Comparison of ENCODE assay signal across 20 cellular contexts in the genomic region with DNA sequence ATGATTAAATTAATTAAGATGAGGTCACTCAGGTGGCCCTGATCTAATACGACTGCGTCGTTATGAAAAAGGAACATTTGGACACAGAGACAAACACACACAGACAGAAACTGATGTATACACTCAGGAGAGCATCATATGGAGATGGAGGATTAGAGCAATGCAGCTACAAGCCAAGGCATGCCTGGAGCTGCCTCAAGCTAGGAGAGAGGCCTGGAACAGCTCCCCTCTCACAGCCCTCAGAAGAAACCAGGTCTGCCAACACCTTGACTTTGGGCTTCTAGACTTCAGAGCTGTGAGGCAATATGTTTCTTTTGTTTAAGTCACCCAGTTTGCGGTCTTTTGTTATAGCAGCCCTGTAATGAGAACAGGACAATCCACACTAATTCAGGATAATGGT.
"Had no signal": no experiment of that assay in that cellular context is flagged by ENCODE, and none has a peak within 500 bp of the region (broad histone marks: within the 10 kb centered on the region; RNA-seq: fewer than 3 reads in every experiment).

No MANE protein-coding gene starts in this region.

- H3K9ac ChIP-seq: neural progenitor cell, parathyroid adenoma had no signal

- H3K9me3 ChIP-seq: gastrocnemius medialis, right lobe of liver, thoracic aorta, tibial nerve, upper lobe of left lung had no signal

- H3K27ac ChIP-seq: dorsolateral prefrontal cortex, gastrocnemius medialis, neural progenitor cell, parathyroid adenoma, right lobe of liver, thoracic aorta, tibial nerve, upper lobe of left lung had no signal

- H3K4me2 ChIP-seq: neural progenitor cell had no signal

- H3K79me2 ChIP-seq: parathyroid adenoma had no signal

- H3K4me3 ChIP-seq: dorsolateral prefrontal cortex, gastrocnemius medialis, neural progenitor cell, right lobe of liver, thoracic aorta, tibial nerve, upper lobe of left lung had no signal

- FAIRE-seq: kidney, small intestine, urothelium cell line had no signal

- H2AFZ ChIP-seq: neural progenitor cell, parathyroid adenoma had no signal

- H3K27me3 ChIP-seq: gastrocnemius medialis, neural progenitor cell, right lobe of liver, tibial nerve, upper lobe of left lung had no signal

- ATAC-seq: gastrocnemius medialis; left lobe of liver; naive thymus-derived CD4-positive, alpha-beta T cell; right lobe of liver; stimulated activated naive B cell treated with anti-CD40 and anti-IgM and Interleukin-4, amounts not matched to agents 10 μg/mL and 1 μg/mL and 100 μg/mL, for 72 hours had no signal

- H3K36me3 ChIP-seq: gastrocnemius medialis, neural progenitor cell, right lobe of liver, thoracic aorta, tibial nerve, upper lobe of left lung had no signal

- H3K4me1 ChIP-seq: gastrocnemius medialis, neural progenitor cell, parathyroid adenoma, right lobe of liver, tibial nerve, upper lobe of left lung had no signal

- DNase-seq: dorsolateral prefrontal cortex; effector CD4-positive, alpha-beta T cell; gastrocnemius medialis; head of caudate nucleus; kidney; mesendoderm; midbrain; naive thymus-derived CD4-positive, alpha-beta T cell; right lobe of liver; small intestine; stimulated activated CD4-positive, alpha-beta T cell treated with anti-CD3 and anti-CD28 coated beads, Interleukin-15, amount 100 ng/mL, for 24 hours; stimulated activated CD4-positive, alpha-beta T cell treated with anti-CD3 and anti-CD28 coated beads, Interleukin-2, amount 100 ng/mL, for 48 hours; stimulated activated naive B cell treated with anti-CD40 and anti-IgM and Interleukin-4, amounts not matched to agents 10 μg/mL and 1 μg/mL and 100 μg/mL, for 72 hours; upper lobe of left lung had no signal
